18 cellular contexts compared by ENCODE assay signal in the genomic region with DNA sequence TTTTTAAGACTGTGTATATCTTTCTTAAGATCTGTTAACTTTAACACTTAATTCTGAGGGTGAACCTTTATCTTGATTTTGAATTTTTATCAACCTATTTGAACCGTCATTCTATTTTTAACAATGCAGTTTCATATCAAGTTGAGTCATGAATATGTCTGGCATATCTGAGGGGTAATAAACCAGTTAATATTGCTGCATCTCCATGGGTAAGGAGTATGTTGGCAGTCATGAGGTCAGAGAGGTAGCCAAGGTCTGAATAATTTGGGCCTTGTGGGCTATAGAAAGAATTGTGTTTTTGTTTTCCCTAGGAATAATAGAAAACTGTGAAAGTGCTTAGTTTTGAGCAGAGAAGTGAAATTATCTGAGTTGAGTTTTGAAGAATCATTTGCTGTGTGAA.
"Had no signal": no experiment of that assay in that cellular context is flagged by ENCODE, and none has a peak within 500 bp of the region (broad histone marks: within the 10 kb centered on the region; RNA-seq: fewer than 3 reads in every experiment).

No MANE protein-coding gene starts in this region.

- H3K27me3 ChIP-seq: esophagus muscularis mucosa, gastroesophageal sphincter, neutrophil had no signal

- ATAC-seq: gastroesophageal sphincter; left colon; left ventricle myocardium superior; naive thymus-derived CD4-positive, alpha-beta T cell; sciatic nerve had no signal

- H3K36me3 Mint-ChIP-seq: immature natural killer cell; naive thymus-derived CD4-positive, alpha-beta T cell had no signal

- H3K27ac ChIP-seq: epithelial cell of prostate, esophagus muscularis mucosa, gastroesophageal sphincter, neutrophil, skin epidermis had no signal

- H3K9me3 Mint-ChIP-seq: immature natural killer cell; naive thymus-derived CD4-positive, alpha-beta T cell had no signal

- FAIRE-seq: endometrium had no signal

- H3K9me3 ChIP-seq: esophagus muscularis mucosa, gastroesophageal sphincter, neutrophil had no signal

- DNase-seq: cortex of kidney; effector memory CD4-positive, alpha-beta T cell; glutamatergic neuron; immature natural killer cell; left colon; left ventricle myocardium superior; mesendoderm; naive thymus-derived CD4-positive, alpha-beta T cell; posterior cingulate gyrus; stimulated activated naive CD4-positive, alpha-beta T cell treated with Interleukin-2 at 50 U/mL for 16 hours had no signal

- H3K4me3 Mint-ChIP-seq: naive thymus-derived CD4-positive, alpha-beta T cell had no signal

- H3K4me3 ChIP-seq: esophagus muscularis mucosa, gastroesophageal sphincter, lung, skin epidermis had no signal

- H3K4me1 ChIP-seq: esophagus muscularis mucosa, gastroesophageal sphincter had no signal

- H3K36me3 ChIP-seq: esophagus muscularis mucosa, gastroesophageal sphincter, neutrophil had no signal

- H3K27ac Mint-ChIP-seq: naive thymus-derived CD4-positive, alpha-beta T cell had no signal
